12 cellular contexts compared by ENCODE assay signal in genomic region chr5:151680944-151681427, GRCh38. TPM values are rescaled to one million over a fixed set of nuclear protein-coding genes. Genes with fewer than 3 reads are reported as not detected.
A peak's percentile ranks its signal among the peaks of the same experiment; 100 is the strongest.
DNase-seq lines count a peak whose midpoint lies in the region; ATAC-seq and TF ChIP-seq lines count a peak whose summit lies in the region.
"Had no signal": no experiment of that assay in that cellular context is flagged by ENCODE, and none has a peak within 500 bp of the region (broad histone marks: within the 10 kb centered on the region; RNA-seq: fewer than 3 reads in every experiment).

No MANE protein-coding gene starts in this region.

- H3K4me1 Mint-ChIP-seq in nephron progenitor cell, result peaks cover 93% of the 10 kb centered on the region

- DNase-seq in fibroblast of villous mesenchyme (ENCODE audit: low read depth), result peak; percentile 61
- no peak for DNase-seq in nephron progenitor cell
- no peak for DNase-seq in tibial nerve (ENCODE audit: low spot score in 2 of 2)
- DNase-seq in activated naive CD4-positive, alpha-beta T cell treated with anti-CD3 and anti-CD28 coated beads, Interleukin-2, amount 50 U/mL, for 16 hours, result no peak
- no peak for DNase-seq in DMS79 (lab: John Stamatoyannopoulos, UW)
- DNase-seq: activated CD4-positive, alpha-beta T cell treated with anti-CD3 and anti-CD28 coated beads, Interleukin-2, amount 50 U/mL, for 1 hour; activated gamma-delta T cell; KBM-7; NCI-H1694 treated with DMSO at 0.1 percent for 48 hours had no signal

- H3K4me1 ChIP-seq in tibial nerve, result peaks cover 4 to 88% (median 77%) of the 10 kb centered on the region in 4 donors

- H3K36me3 ChIP-seq in tibial nerve, result no peaks in the 10 kb centered on the region

- no peaks in the 10 kb centered on the region for H3K9me3 ChIP-seq in tibial nerve

- no peak for TF ChIP-seq POLR2A in tibial nerve (IDR thresholded peaks at IDR 0.05)

- H3K27me3 Mint-ChIP-seq in nephron progenitor cell (ENCODE audit: low read depth, poor library complexity), result no peaks in the 10 kb centered on the region

- 36% methylated on average over 5 of the region's 5 CpGs for WGBS in tibial nerve, 2 donors

- H3K4me3 ChIP-seq in WI38 (ENCODE audit: low read depth, low read length) (peak overlapping the region; percentile 2), fibroblast of villous mesenchyme (ENCODE audit: low read depth, low read length) (peak overlapping the region; percentile 84), tibial nerve (peak overlapping the region in 1 of 4 donors; percentile 4)

- H3K9me3 Mint-ChIP-seq in nephron progenitor cell, result no peaks in the 10 kb centered on the region

- TF ChIP-seq CTCF in WI38 (IDR thresholded peaks at IDR 0.05; ENCODE audit: low read depth, low read length) (no peak), fibroblast of villous mesenchyme (IDR thresholded peaks at IDR 0.05; ENCODE audit: insufficient read depth, low read depth, low read length) (no peak), nephron progenitor cell (IDR thresholded peaks at IDR 0.05) (no peak), tibial nerve (IDR thresholded peaks at IDR 0.05) (no peak)

- H3K27ac Mint-ChIP-seq in nephron progenitor cell, result peak overlapping the region; percentile 73

- peak overlapping the region; percentile 65 to 95 (median 90) for H3K27ac ChIP-seq in tibial nerve

- no peaks in the 10 kb centered on the region for H3K27me3 ChIP-seq in tibial nerve

- no peak for ATAC-seq in GM21529 (IDR thresholded peaks at IDR 0.05; ENCODE audit: unreplicated experiment)
- ATAC-seq: left lobe of liver had no signal

- TF ChIP-seq EP300 in tibial nerve (IDR thresholded peaks at IDR 0.05), result peak in 1 of 2 donors; percentile 50

- H3K4me3 Mint-ChIP-seq in nephron progenitor cell, result no peak overlapping the region

- H3K36me3 Mint-ChIP-seq in nephron progenitor cell (ENCODE audit: low read depth), result peaks cover 22% of the 10 kb centered on the region

RNA-seq across cellular contexts. Expression of gene SPARC, which starts 5.7 kb away (rescaled TPM):
- total RNA-seq in fibroblast of villous mesenchyme, result 1,969 and 2,230 TPM in 2 replicates
- total RNA-seq in tibial nerve, result 1,000 to 10,000 TPM in 3 of 4 donors, 100 to 1,000 TPM in 1; 918 to 2,129 (median 1,501) TPM
